In genomic region chr6:137176729-137177128, GRCh38 we compare ENCODE assay signal across 15 cellular contexts. TPM values are rescaled to one million over a fixed set of nuclear protein-coding genes. Genes with fewer than 3 reads are reported as not detected.
DNase-seq lines count a peak whose midpoint lies in the region; ATAC-seq and TF ChIP-seq lines count a peak whose summit lies in the region.
"Had no signal": no experiment of that assay in that cellular context is flagged by ENCODE, and none has a peak within 500 bp of the region (broad histone marks: within the 10 kb centered on the region; RNA-seq: fewer than 3 reads in every experiment).

No MANE protein-coding gene starts in this region.

- no peaks in the 10 kb centered on the region for H3K27me3 ChIP-seq in BLaER1 treated with 17β-estradiol and CSF1 and Interleukin-3, amounts not matched to agents 10 nM and 100 nM
- H3K27me3 ChIP-seq in SU-DHL-6 (ENCODE audit: low read length): no peaks in the 10 kb centered on the region

- peak overlapping the region; percentile 16 to 62 (median 51) for H3K4me2 ChIP-seq in BLaER1 treated with 17β-estradiol and CSF1 and Interleukin-3, amounts not matched to agents 10 nM and 100 nM
- H3K4me2 ChIP-seq in SU-DHL-6 (ENCODE audit: low read depth, low read length, poor library complexity, severe bottlenecking): peak overlapping the region; percentile 37

- no peak overlapping the region for H3K4me3 ChIP-seq in BLaER1 treated with 17β-estradiol and CSF1 and Interleukin-3, amounts not matched to agents 10 nM and 100 nM
- H3K4me3 ChIP-seq in SU-DHL-6 (ENCODE audit: insufficient read depth, low read length, poor library complexity, severe bottlenecking) (no peak overlapping the region), coronary artery (no peak overlapping the region)

- H3K36me3 Mint-ChIP-seq in naive B cell: peaks cover 5 to 16% of the 10 kb centered on the region in 2 donors
- H3K36me3 Mint-ChIP-seq: CD8-positive, alpha-beta T cell had no signal

- peaks cover 34 to 65% (median 62%) of the 10 kb centered on the region in 3 donors for H3K4me1 Mint-ChIP-seq in naive B cell

- H3K9me3 Mint-ChIP-seq in naive B cell: peaks cover 8 to 36% (median 18%) of the 10 kb centered on the region in 7 donors

- H4K20me1 ChIP-seq in BLaER1 treated with 17β-estradiol and CSF1 and Interleukin-3, amounts not matched to agents 10 nM and 100 nM: no peaks in the 10 kb centered on the region
- H4K20me1 ChIP-seq in SU-DHL-6 (ENCODE audit: low read depth, low read length): no peaks in the 10 kb centered on the region

- H3K9me2 ChIP-seq in SU-DHL-6 (replicated peaks; ENCODE audit: insufficient read depth, low read length): no peaks in the 10 kb centered on the region

- no peak overlapping the region for H3K9ac ChIP-seq in BLaER1 treated with 17β-estradiol and CSF1 and Interleukin-3, amounts not matched to agents 10 nM and 100 nM
- no peak overlapping the region for H3K9ac ChIP-seq in SU-DHL-6 (ENCODE audit: low read length)

- no peaks in the 10 kb centered on the region for H3F3A ChIP-seq in SU-DHL-6 (ENCODE audit: insufficient read depth)

- no peak overlapping the region for H3K27ac ChIP-seq in BLaER1 treated with 17β-estradiol and CSF1 and Interleukin-3, amounts not matched to agents 10 nM and 100 nM
- H3K27ac ChIP-seq in SU-DHL-6 (ENCODE audit: low read depth, low read length) (no peak overlapping the region), coronary artery (no peak overlapping the region)

- no peaks in the 10 kb centered on the region for H3K27me3 Mint-ChIP-seq in naive B cell

- H3K4me1 ChIP-seq in BLaER1 treated with 17β-estradiol and CSF1 and Interleukin-3, amounts not matched to agents 10 nM and 100 nM: peaks cover 9 to 23% (median 19%) of the 10 kb centered on the region in 10 experiments

- peaks cover 32 to 57% (median 47%) of the 10 kb centered on the region in 11 experiments for H3K9me3 ChIP-seq in BLaER1 treated with 17β-estradiol and CSF1 and Interleukin-3, amounts not matched to agents 10 nM and 100 nM (replicated peaks in 1 of 11)
- H3K9me3 ChIP-seq in SU-DHL-6 (ENCODE audit: insufficient read depth, low read length): peaks cover 5% of the 10 kb centered on the region; the same call in 1 of the 2 replicates

- peak in 1 of 2 donors; percentile 17 for ATAC-seq in naive B cell (ENCODE audit: low read depth in 2 of 2)
- ATAC-seq in HG02973 (IDR thresholded peaks at IDR 0.05; ENCODE audit: unreplicated experiment): no peak
- ATAC-seq in GM18511 (IDR thresholded peaks at IDR 0.05; ENCODE audit: unreplicated experiment): no peak
- ATAC-seq: CD8-positive, alpha-beta T cell had no signal

- peak overlapping the region in 3 of 6 donors; percentile 18 to 72 (median 53) for H3K27ac Mint-ChIP-seq in naive B cell
- H3K27ac Mint-ChIP-seq: CD8-positive, alpha-beta T cell; H9 had no signal

- TF ChIP-seq CTCF in SU-DHL-6 (IDR thresholded peaks at IDR 0.05; ENCODE audit: insufficient read depth, low read length, poor library complexity, severe bottlenecking) (no peak), coronary artery (IDR thresholded peaks at IDR 0.05) (no peak)

- H3K36me3 ChIP-seq in BLaER1 treated with 17β-estradiol and CSF1 and Interleukin-3, amounts not matched to agents 10 nM and 100 nM: peaks cover 0 to 4% (median 0%) of the 10 kb centered on the region in 11 experiments; a peak in 1 of 22 replicates
- H3K36me3 ChIP-seq in SU-DHL-6 (ENCODE audit: low read length): no peaks in the 10 kb centered on the region

- no peaks in the 10 kb centered on the region for H3K79me2 ChIP-seq in SU-DHL-6 (ENCODE audit: insufficient read depth, low read length)

- DNase-seq in naive B cell (no peak), coronary artery (ENCODE audit: low spot score) (no peak)
- DNase-seq: ACHN; Calu3; CD8-positive, alpha-beta T cell; DMS79 treated with DMSO at 0.1 percent for 48 hours; EL; GOT3; H9; KG1 had no signal

- peak overlapping the region in 7 of 8 donors; percentile 6 to 77 (median 53) for H3K4me3 Mint-ChIP-seq in naive B cell
- H3K4me3 Mint-ChIP-seq: CD8-positive, alpha-beta T cell; H9 had no signal

- H2AFZ ChIP-seq in SU-DHL-6 (ENCODE audit: low read depth, low read length, severe bottlenecking): no peak overlapping the region

RNA-seq across cellular contexts. Expression of gene IL22RA2, which starts 3.3 kb away (rescaled TPM):
- not detected for polyA plus RNA-seq in naive B cell (ENCODE audit: low read depth in 6 of 6)
- polyA plus RNA-seq: BJ had no signal

RNA-seq across cellular contexts. Expression of gene IFNGR1, which starts 42.5 kb away (rescaled TPM):
- polyA plus RNA-seq in naive B cell (ENCODE audit: low read depth in 6 of 6): 10 to 100 TPM; 62.8 to 86.0 (median 70.8) TPM
